In genomic region chr5:130138406-130139060, GRCh38 we compare ENCODE assay signal across 26 cellular contexts.
DNase-seq lines count a peak whose midpoint lies in the region; ATAC-seq and TF ChIP-seq lines count a peak whose summit lies in the region.
"Had no signal": no experiment of that assay in that cellular context is flagged by ENCODE, and none has a peak within 500 bp of the region (broad histone marks: within the 10 kb centered on the region; RNA-seq: fewer than 3 reads in every experiment).

No MANE protein-coding gene starts in this region.

- H3K27ac ChIP-seq in foreskin keratinocyte (peak overlapping the region; percentile 10), colonic mucosa (no peak overlapping the region)
- H3K27ac ChIP-seq: BLaER1 treated with 17β-estradiol and CSF1 and Interleukin-3, amounts not matched to agents 10 nM and 100 nM had no signal

- DNase-seq in NCI-H748 (lab: John Stamatoyannopoulos, UW; ENCODE audit: unreplicated experiment): peak; percentile 6
- no peak for DNase-seq in NCI-H748 treated with DMSO at 0.1 percent for 48 hours (lab: John Stamatoyannopoulos, UW)
- peak; percentile 43 to 75 for DNase-seq in cardiac fibroblast (ENCODE audit: low read depth in 2 of 2)
- peak; percentile 79 to 88 for DNase-seq in foreskin keratinocyte
- no peak for DNase-seq in colonic mucosa
- DNase-seq in glomerular visceral epithelial cell (ENCODE audit: extremely low spot score): no peak
- DNase-seq: 8988T; activated CD4-positive, alpha-beta T cell treated with anti-CD3 and anti-CD28 coated beads for 1 hour; activated naive CD8-positive, alpha-beta T cell treated with anti-CD3 and anti-CD28 coated beads for 36 hours; central memory CD4-positive, alpha-beta T cell; DMS 273 treated with DMSO at 0.1 percent for 48 hours; effector memory CD4-positive, alpha-beta T cell; GF-D8; H9; IMR-90; naive thymus-derived CD4-positive, alpha-beta T cell; NCI-H146; NCI-H345; NK-92 treated with Interleukin-12 subunit alpha and Interleukin-12 subunit beta, amount 100 ng/mL, for 24 hours; sigmoid colon; stimulated activated CD4-positive, alpha-beta T cell treated with anti-CD3 and anti-CD28 coated beads, Interleukin-1b, Interleukin-23, amount 100 ng/mL, for 48 hours; stimulated activated naive CD8-positive, alpha-beta T cell treated with anti-CD3 and anti-CD28 coated beads, Interleukin-15, Interleukin-2, amounts not matched to agents 100 U/mL and 50 U/mL, for 24 hours; SW 1271 had no signal

- H3K4me1 ChIP-seq in foreskin keratinocyte: peaks cover 5% of the 10 kb centered on the region
- H3K4me1 ChIP-seq in colonic mucosa: no peaks in the 10 kb centered on the region

- TF ChIP-seq CTCF in cardiac fibroblast (IDR thresholded peaks at IDR 0.05; ENCODE audit: low read depth, low read length) (no peak), foreskin keratinocyte (conservative IDR thresholded peaks at IDR 0.05) (no peak), colonic mucosa (IDR thresholded peaks at IDR 0.05) (no peak)

- H3K9ac ChIP-seq in colonic mucosa (ENCODE audit: low read depth in 2 of 2, low read length in 2 of 2): no peak overlapping the region
- H3K9ac ChIP-seq: BLaER1 treated with 17β-estradiol and CSF1 and Interleukin-3, amounts not matched to agents 10 nM and 100 nM had no signal

- no peaks in the 10 kb centered on the region for H3K9me3 ChIP-seq in colonic mucosa
- H3K9me3 ChIP-seq: BLaER1 treated with 17β-estradiol and CSF1 and Interleukin-3, amounts not matched to agents 10 nM and 100 nM; sigmoid colon had no signal

- H3K27me3 ChIP-seq in foreskin keratinocyte (no peaks in the 10 kb centered on the region), colonic mucosa (no peaks in the 10 kb centered on the region)
- H3K27me3 ChIP-seq: BLaER1 treated with 17β-estradiol and CSF1 and Interleukin-3, amounts not matched to agents 10 nM and 100 nM; sigmoid colon had no signal

- no peak overlapping the region for H3K4me3 ChIP-seq in cardiac fibroblast (replicated peaks in 1 of 2; ENCODE audit: low read depth in 2 of 2, low read length in 2 of 2)
- no peak overlapping the region for H3K4me3 ChIP-seq in colonic mucosa
- H3K4me3 ChIP-seq: BLaER1 treated with 17β-estradiol and CSF1 and Interleukin-3, amounts not matched to agents 10 nM and 100 nM; sigmoid colon had no signal

- ATAC-seq in foreskin keratinocyte (peak; percentile 85), HG03432 (IDR thresholded peaks at IDR 0.05; ENCODE audit: unreplicated experiment) (no peak), GM21529 (IDR thresholded peaks at IDR 0.05; ENCODE audit: unreplicated experiment) (no peak)
- ATAC-seq: naive thymus-derived CD4-positive, alpha-beta T cell; stimulated activated naive CD8-positive, alpha-beta T cell treated with anti-CD3 and anti-CD28 coated beads, Interleukin-15, Interleukin-2, amounts not matched to agents 100 U/mL and 50 U/mL, for 24 hours had no signal

- H3K36me3 ChIP-seq in colonic mucosa: no peaks in the 10 kb centered on the region
- H3K36me3 ChIP-seq: BLaER1 treated with 17β-estradiol and CSF1 and Interleukin-3, amounts not matched to agents 10 nM and 100 nM; sigmoid colon had no signal

- intact Hi-C loops in colonic mucosa (cut with DNase I): no loop called here

Comparison
In these comparisons a context has a peak if more than half of its experiments do, and no peak if none do; other contexts are left out.
1. DNase-seq: peak in NCI-H748 (single experiment), cardiac fibroblast (2 of 2) and foreskin keratinocyte (2 of 2); none in NCI-H748 treated with DMSO at 0.1 percent for 48 hours (single experiment), colonic mucosa (single experiment) and glomerular visceral epithelial cell (single experiment).